In the genomic region with DNA sequence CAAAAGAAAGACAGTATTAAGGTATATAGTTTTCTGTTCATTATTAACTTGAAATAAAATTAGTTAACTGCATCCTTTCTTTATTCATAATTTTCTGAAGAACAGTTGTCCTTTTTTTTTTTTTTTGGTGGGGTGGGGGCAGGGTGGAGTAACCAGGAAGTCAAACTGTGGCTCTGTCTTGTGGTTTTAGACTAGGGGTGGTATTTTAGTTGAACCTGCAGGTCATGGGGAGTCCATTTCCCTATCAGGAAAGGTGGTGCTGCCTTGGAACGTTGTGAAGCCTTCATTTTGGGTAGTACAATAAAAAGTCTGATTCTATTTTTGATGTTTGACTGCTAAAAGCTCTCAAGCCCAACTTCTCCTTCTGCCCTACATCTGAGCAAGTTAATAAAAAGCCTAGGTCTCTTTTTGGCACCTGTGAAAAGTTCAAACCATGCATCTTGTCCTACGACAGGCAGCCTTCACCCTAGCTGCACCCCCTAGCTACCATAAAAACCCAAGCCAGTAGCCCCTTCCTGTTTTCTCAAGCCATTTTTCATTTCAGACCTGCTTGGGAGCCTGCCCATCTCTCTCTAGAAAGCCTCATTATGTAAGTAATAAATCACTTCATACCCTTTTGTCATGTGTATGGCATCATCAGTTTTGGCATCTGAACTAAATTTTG, we compare ENCODE assay signal across 1 cellular context.
TF ChIP-seq lines count a peak whose summit lies in the region.

No MANE protein-coding gene starts in this region.

TF ChIP-seq in K562, 482 proteins besides CTCF, POLR2A, EP300 and RAD21:
- TF ChIP-seq SREBF1 (IDR thresholded peaks at IDR 0.05; ENCODE audit: borderline replicate concordance, low read depth, low read length) (no peak), YY1 (IDR thresholded peaks at IDR 0.05; ENCODE audit: borderline replicate concordance in 1 of 3, control insufficient read depth in 1 of 3, extremely low read depth in 1 of 3, insufficient read depth in 3 of 3, insufficient read length in 1 of 3, insufficient replicate concordance in 2 of 3, low read depth in 1 of 3, low read length in 2 of 3) (peak in 1 of 3 experiments; percentile 31), ZNF384 (IDR thresholded peaks at IDR 0.05; ENCODE audit: low read depth, low read length) (peak; percentile 42; the same call in 1 of the 2 replicates)
TF ChIP-seq in K562: peak in this region for 2.
